Comparison of ENCODE assay signal across 25 cellular contexts in genomic region chr9:9574080-9574479, GRCh38.
"Had no signal": no experiment of that assay in that cellular context is flagged by ENCODE, and none has a peak within 500 bp of the region (broad histone marks: within the 10 kb centered on the region; RNA-seq: fewer than 3 reads in every experiment).

No MANE protein-coding gene starts in this region.

- H3K4me3 ChIP-seq: neural progenitor cell, ovary, psoas muscle, right lobe of liver, sigmoid colon, stomach, thoracic aorta, thyroid gland, tibial nerve, upper lobe of left lung had no signal

- DNase-seq: natural killer cell; occipital lobe; ovary; posterior cingulate gyrus; psoas muscle; right cardiac atrium; right lobe of liver; sigmoid colon; small intestine; stimulated activated CD4-positive, alpha-beta T cell treated with anti-CD3 and anti-CD28 coated beads, Interleukin-15, amount 100 ng/mL, for 24 hours; stimulated activated CD4-positive, alpha-beta T cell treated with anti-CD3 and anti-CD28 coated beads, Interleukin-2, amount 100 ng/mL, for 24 hours; stimulated activated CD4-positive, alpha-beta T cell treated with anti-CD3 and anti-CD28 coated beads, Interleukin-2, amount 100 ng/mL, for 48 hours; stimulated activated CD4-positive, alpha-beta T cell treated with anti-CD3 and anti-CD28 coated beads, Interleukin-4, amount 100 ng/mL, for 24 hours; stimulated activated naive B cell treated with anti-CD40 and anti-IgM and Interleukin-4, amounts not matched to agents 10 μg/mL and 1 μg/mL and 100 μg/mL, for 72 hours; stimulated activated naive CD4-positive, alpha-beta T cell treated with Interleukin-2 at 50 U/mL for 16 hours; stomach; thyroid gland; trophoblast cell; upper lobe of left lung had no signal

- FAIRE-seq: urothelium cell line had no signal

- H3K36me3 ChIP-seq: neural progenitor cell, ovary, right lobe of liver, sigmoid colon, stomach, thoracic aorta, thyroid gland, tibial nerve, upper lobe of left lung had no signal

- H3K27ac ChIP-seq: neural progenitor cell, ovary, parathyroid adenoma, psoas muscle, right lobe of liver, sigmoid colon, stomach, thoracic aorta, thyroid gland, tibial nerve, upper lobe of left lung had no signal

- H3K4me1 ChIP-seq: neural progenitor cell, parathyroid adenoma, psoas muscle, right lobe of liver, sigmoid colon, stomach, thyroid gland, tibial nerve, upper lobe of left lung had no signal

- ATAC-seq: natural killer cell; psoas muscle; right cardiac atrium; right lobe of liver; stimulated activated effector memory CD8-positive, alpha-beta T cell treated with anti-CD3 and anti-CD28 coated beads, Interleukin-12 subunit alpha, Interleukin-12 subunit beta, amount 100 ng/mL, for 72 hours; stimulated activated naive B cell treated with anti-CD40 and anti-IgM and Interleukin-4, amounts not matched to agents 10 μg/mL and 1 μg/mL and 100 μg/mL, for 72 hours had no signal

- H3K27me3 ChIP-seq: neural progenitor cell, ovary, right lobe of liver, sigmoid colon, stomach, thyroid gland, tibial nerve, upper lobe of left lung had no signal

- H3K9ac ChIP-seq: neural progenitor cell, parathyroid adenoma had no signal

- H3K9me3 ChIP-seq: ovary, psoas muscle, right lobe of liver, sigmoid colon, stomach, thoracic aorta, thyroid gland, tibial nerve, upper lobe of left lung had no signal
